In genomic region chr13:37647038-37647650, GRCh38 we compare ENCODE assay signal across 18 cellular contexts. TPM values are rescaled to one million over a fixed set of nuclear protein-coding genes. Genes with fewer than 3 reads are reported as not detected.
A peak's percentile ranks its signal among the peaks of the same experiment; 100 is the strongest.
DNase-seq lines count a peak whose midpoint lies in the region; TF ChIP-seq lines count a peak whose summit lies in the region.
"Had no signal": no experiment of that assay in that cellular context is flagged by ENCODE, and none has a peak within 500 bp of the region (broad histone marks: within the 10 kb centered on the region; RNA-seq: fewer than 3 reads in every experiment).

No MANE protein-coding gene starts in this region.

- H3K27ac ChIP-seq in mammary epithelial cell (ENCODE audit: insufficient read depth, low read depth, low read length), result no peak overlapping the region
- H3K27ac ChIP-seq in breast epithelium, result no peak overlapping the region
- no peak overlapping the region for H3K27ac ChIP-seq in mesenchymal stem cell (ENCODE audit: low read length, poor library complexity, severe bottlenecking)
- H3K27ac ChIP-seq in effector memory CD4-positive, alpha-beta T cell (ENCODE audit: insufficient read depth, low read length, poor library complexity, severe bottlenecking), result no peak overlapping the region
- H3K27ac ChIP-seq: thoracic aorta had no signal

- H3K18ac ChIP-seq in mesenchymal stem cell (ENCODE audit: low read depth in 1 of 2, low read length in 2 of 2), result no peak overlapping the region

- H3K4ac ChIP-seq in mesenchymal stem cell (ENCODE audit: low read depth in 1 of 2, low read length in 2 of 2), result no peak overlapping the region

- no TSS peak for BruUV-seq in mammary epithelial cell (replicated peaks; lab: Mats Ljungman, UMichigan)

- DNase-seq in mammary epithelial cell (no peak), breast epithelium (ENCODE audit: low spot score in 2 of 2) (no peak), dermis blood vessel endothelial cell (peak; percentile 0), mesenchymal stem cell (peak; percentile 26), C1 segment of cervical spinal cord (lab: John Stamatoyannopoulos, UW) (no peak)
- no peak for DNase-seq in effector memory CD4-positive, alpha-beta T cell
- no peak for DNase-seq in activated CD8-positive, alpha-beta memory T cell treated with anti-CD3 and anti-CD28 coated beads, Interleukin-2, amount 50 U/mL, for 4 hours
- no peak for DNase-seq in activated CD4-positive, alpha-beta T cell treated with anti-CD3 and anti-CD28 coated beads for 4 hours
- DNase-seq: activated CD4-positive, alpha-beta memory T cell treated with anti-CD3 and anti-CD28 coated beads, Interleukin-2, amount 10 ng/mL, durations not matched to agents 7 days and 5 days; activated naive CD4-positive, alpha-beta T cell treated with anti-CD3 and anti-CD28 coated beads, Interleukin-2, amount 50 U/mL, for 16 hours; activated T-cell treated with anti-CD3 and anti-CD28 coated beads, Interleukin-2, amount 50 U/mL, for 4 hours; BE2C; immature natural killer cell; naive thymus-derived CD8-positive, alpha-beta T cell; NCI-H146; NCI-H2227 treated with DMSO at 0.1 percent for 48 hours had no signal

- H2AFZ ChIP-seq in mammary epithelial cell (ENCODE audit: low read depth, low read length), result peak overlapping the region; percentile 15
- no peak overlapping the region for H2AFZ ChIP-seq in mesenchymal stem cell (ENCODE audit: low read depth, low read length)

- no peak overlapping the region for H4K91ac ChIP-seq in mesenchymal stem cell (ENCODE audit: low read length)

- H3K9me3 ChIP-seq in mammary epithelial cell (replicated peaks; ENCODE audit: insufficient read depth, low read length) (no peaks in the 10 kb centered on the region), breast epithelium (no peaks in the 10 kb centered on the region), mesenchymal stem cell (ENCODE audit: control insufficient read depth, low read length) (no peaks in the 10 kb centered on the region)
- no peaks in the 10 kb centered on the region for H3K9me3 ChIP-seq in effector memory CD4-positive, alpha-beta T cell (ENCODE audit: control insufficient read depth, low read length)
- H3K9me3 ChIP-seq: BE2C, thoracic aorta had no signal

- no peak overlapping the region for H2AK5ac ChIP-seq in mesenchymal stem cell (ENCODE audit: low read length, severe bottlenecking)

- no peaks in the 10 kb centered on the region for H4K20me1 ChIP-seq in mammary epithelial cell (ENCODE audit: insufficient read depth, low read length)

- H4K8ac ChIP-seq in mesenchymal stem cell (ENCODE audit: low read length), result no peak overlapping the region

- H2BK15ac ChIP-seq in mesenchymal stem cell (ENCODE audit: low read depth, poor library complexity, severe bottlenecking), result no peak overlapping the region

- H3K79me2 ChIP-seq in mammary epithelial cell (ENCODE audit: insufficient read depth, low read length), result no peaks in the 10 kb centered on the region

- no peak overlapping the region for H2BK12ac ChIP-seq in mesenchymal stem cell (ENCODE audit: low read length in 2 of 2)

- H2BK5ac ChIP-seq in mesenchymal stem cell (ENCODE audit: low read depth, low read length, poor library complexity, severe bottlenecking), result no peak overlapping the region

- no peak overlapping the region for H2BK120ac ChIP-seq in mesenchymal stem cell (ENCODE audit: low read depth, low read length)

- H3K36me3 ChIP-seq in mammary epithelial cell (ENCODE audit: insufficient read depth, low read length) (no peaks in the 10 kb centered on the region), breast epithelium (no peaks in the 10 kb centered on the region), mesenchymal stem cell (ENCODE audit: control insufficient read depth in 1 of 2, insufficient read depth in 2 of 2, low read depth in 1 of 2, low read length in 2 of 2) (no peaks in the 10 kb centered on the region)
- H3K36me3 ChIP-seq in effector memory CD4-positive, alpha-beta T cell (ENCODE audit: control insufficient read depth, insufficient read depth, low read length), result no peaks in the 10 kb centered on the region
- H3K36me3 ChIP-seq: BE2C, thoracic aorta had no signal

- H3K4me2 ChIP-seq in mammary epithelial cell (ENCODE audit: insufficient read depth, low read depth, low read length) (no peak overlapping the region), mesenchymal stem cell (ENCODE audit: low read length, poor library complexity, severe bottlenecking) (no peak overlapping the region)

- no peaks in the 10 kb centered on the region for H3K27me3 ChIP-seq in mammary epithelial cell (ENCODE audit: insufficient read depth, low read length)
- peaks cover 0 to 3% of the 10 kb centered on the region in 2 donors for H3K27me3 ChIP-seq in breast epithelium
- H3K27me3 ChIP-seq in mesenchymal stem cell (ENCODE audit: control insufficient read depth in 1 of 2, insufficient read depth in 1 of 2, low read length in 2 of 2), result no peaks in the 10 kb centered on the region
- H3K27me3 ChIP-seq in effector memory CD4-positive, alpha-beta T cell (replicated peaks; ENCODE audit: control insufficient read depth, insufficient read depth, low read length, poor library complexity, severe bottlenecking), result no peaks in the 10 kb centered on the region
- H3K27me3 ChIP-seq: BE2C had no signal

- no peak overlapping the region for H3K14ac ChIP-seq in mesenchymal stem cell (ENCODE audit: low read length in 2 of 2)

- no peak overlapping the region for H3K9ac ChIP-seq in mammary epithelial cell (ENCODE audit: insufficient read depth, low read length)
- no peak overlapping the region for H3K9ac ChIP-seq in mesenchymal stem cell (ENCODE audit: low read length)

- 59% methylated on average over 5 of the region's 5 CpGs for WGBS in mammary epithelial cell (ENCODE audit: low coverage, missing lambda C conversion rate)
- 50% methylated on average over 5 of the region's 5 CpGs for WGBS in mesenchymal stem cell

- TF ChIP-seq POLR2A in breast epithelium (IDR thresholded peaks at IDR 0.05), result no peak

- H3K4me3 ChIP-seq in mammary epithelial cell (replicated peaks in 1 of 3; ENCODE audit: insufficient read depth in 1 of 3, low read depth in 2 of 3, low read length in 3 of 3) (no peak overlapping the region), breast epithelium (no peak overlapping the region), mesenchymal stem cell (ENCODE audit: insufficient read depth in 1 of 2, low read depth in 1 of 2, low read length in 2 of 2) (no peak overlapping the region)
- no peak overlapping the region for H3K4me3 ChIP-seq in effector memory CD4-positive, alpha-beta T cell (ENCODE audit: insufficient read depth, low read depth, low read length, poor library complexity, severe bottlenecking)
- H3K4me3 ChIP-seq: lung, thoracic aorta had no signal

- CTCF ChIA-PET in mammary epithelial cell (lab: Charles Lee; ENCODE audit: low non-redundant PET), result no interaction called here

- no peaks in the 10 kb centered on the region for H3K4me1 ChIP-seq in mammary epithelial cell (ENCODE audit: insufficient read depth, low read length)
- H3K4me1 ChIP-seq in breast epithelium, result no peaks in the 10 kb centered on the region
- no peaks in the 10 kb centered on the region for H3K4me1 ChIP-seq in mesenchymal stem cell (ENCODE audit: control insufficient read depth, insufficient read depth, low read depth, low read length)
- H3K4me1 ChIP-seq in effector memory CD4-positive, alpha-beta T cell (ENCODE audit: control insufficient read depth, insufficient read depth, low read length, poor library complexity, severe bottlenecking), result no peaks in the 10 kb centered on the region
- H3K4me1 ChIP-seq: BE2C had no signal

- dilution Hi-C loops in mammary epithelial cell (cut with HindIII; ENCODE audit: low sequenced_read_pairs), result no loop called here

- in situ Hi-C loops in mammary epithelial cell (cut with MboI; ENCODE audit: low sequenced_read_pairs in 2 of 2), result loop anchor here in 1 of 2 donors (25.0 kb wide), 1 partner anchor 890 kb away; no protein-coding TSS in a partner anchor

- TF ChIP-seq CTCF in mammary epithelial cell (conservative IDR thresholded peaks at IDR 0.05 in 1 of 2, IDR thresholded peaks at IDR 0.05 in 1 of 2; ENCODE audit: extremely low read depth in 1 of 2, insufficient read depth in 1 of 2, low read depth in 1 of 2, low read length in 2 of 2) (no peak), breast epithelium (IDR thresholded peaks at IDR 0.05) (no peak)

- no peak overlapping the region for H3K23ac ChIP-seq in mesenchymal stem cell (ENCODE audit: low read length in 2 of 2)

- H3K79me1 ChIP-seq in mesenchymal stem cell (replicated peaks; ENCODE audit: low read length, poor library complexity, severe bottlenecking), result no peaks in the 10 kb centered on the region

- intact Hi-C loops in mammary epithelial cell (cut with micrococcal nuclease) (no loop called here), breast epithelium (cut with DNase I; ENCODE audit: low total_unique reads) (no loop called here)

RNA-seq across cellular contexts. Expression of gene POSTN, which starts 48.6 kb away (rescaled TPM):
- total RNA-seq in mammary epithelial cell (100 to 1,000 TPM in 1 of 2 donors, 10 to 100 TPM in 1; 20.0 to 306 TPM), breast epithelium (10 to 100 TPM; 20.1 to 30.8 (median 27.8) TPM), dermis blood vessel endothelial cell (114 and 128 TPM in 2 replicates)
- 0.26 TPM for polyA plus RNA-seq in mammary epithelial cell
- polyA minus RNA-seq in mammary epithelial cell, result 2.3 TPM
- polyA plus RNA-seq in mesenchymal stem cell (2013, experiment 1 of 2), result 396 TPM
- 397 TPM for polyA plus RNA-seq in mesenchymal stem cell (2013, experiment 2 of 2)
- total RNA-seq: activated CD4-positive, alpha-beta memory T cell treated with anti-CD3 and anti-CD28 coated beads, Interleukin-2, amount 10 ng/mL, durations not matched to agents 7 days and 5 days; naive thymus-derived CD8-positive, alpha-beta T cell had no signal
- polyA plus RNA-seq: immature natural killer cell; naive thymus-derived CD8-positive, alpha-beta T cell had no signal

Comparison
In these comparisons a context has a peak if more than half of its experiments do, and no peak if none do; other contexts are left out.
1. DNase-seq: peak in dermis blood vessel endothelial cell (single experiment) and mesenchymal stem cell (single experiment); none in mammary epithelial cell (single experiment), breast epithelium (0 of 2), effector memory CD4-positive, alpha-beta T cell (0 of 3), C1 segment of cervical spinal cord (0 of 14), activated CD8-positive, alpha-beta memory T cell treated with anti-CD3 and anti-CD28 coated beads, Interleukin-2, amount 50 U/mL, for 4 hours (single experiment) and activated CD4-positive, alpha-beta T cell treated with anti-CD3 and anti-CD28 coated beads for 4 hours (0 of 2).